1 cellular context compared by ENCODE assay signal in the genomic region with DNA sequence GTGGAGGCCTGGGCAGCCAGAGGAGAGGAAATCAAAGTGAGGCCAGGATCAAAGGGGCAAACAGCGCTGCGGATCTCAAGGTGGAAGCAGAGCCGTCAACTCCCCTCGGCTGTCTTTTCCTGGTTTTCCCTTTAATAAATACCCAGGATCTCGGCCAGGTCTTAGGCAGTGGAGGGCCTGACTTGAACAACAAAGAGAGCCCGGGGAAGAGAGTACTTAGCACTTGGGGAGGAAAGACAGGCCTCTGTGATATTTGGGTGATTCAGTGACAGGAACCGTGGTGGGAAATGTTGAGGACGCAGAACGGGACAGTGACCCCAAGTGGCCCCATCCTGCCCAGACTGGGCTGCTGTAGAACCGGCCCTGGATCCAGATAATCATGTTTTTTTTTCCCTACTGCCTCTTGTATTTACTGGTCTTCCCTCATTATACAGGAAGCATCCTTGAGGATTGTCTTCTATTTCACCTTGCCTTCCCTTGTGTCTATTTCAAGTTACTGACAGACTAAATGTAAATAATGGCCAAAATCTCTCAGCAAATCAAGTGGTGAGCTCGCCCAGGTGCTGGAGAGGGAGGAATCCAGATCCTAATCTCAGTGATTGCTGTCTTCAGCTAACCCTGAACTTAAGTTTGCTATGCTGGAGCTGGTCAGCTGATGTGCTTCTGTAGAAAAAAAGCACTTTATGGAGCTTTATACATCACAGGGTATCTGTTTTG.
TF ChIP-seq lines count a peak whose summit lies in the region.

No MANE protein-coding gene starts in this region.

TF ChIP-seq in HepG2, 621 proteins besides CTCF, POLR2A, EP300 and RAD21:
- TF ChIP-seq, protein P1, sequence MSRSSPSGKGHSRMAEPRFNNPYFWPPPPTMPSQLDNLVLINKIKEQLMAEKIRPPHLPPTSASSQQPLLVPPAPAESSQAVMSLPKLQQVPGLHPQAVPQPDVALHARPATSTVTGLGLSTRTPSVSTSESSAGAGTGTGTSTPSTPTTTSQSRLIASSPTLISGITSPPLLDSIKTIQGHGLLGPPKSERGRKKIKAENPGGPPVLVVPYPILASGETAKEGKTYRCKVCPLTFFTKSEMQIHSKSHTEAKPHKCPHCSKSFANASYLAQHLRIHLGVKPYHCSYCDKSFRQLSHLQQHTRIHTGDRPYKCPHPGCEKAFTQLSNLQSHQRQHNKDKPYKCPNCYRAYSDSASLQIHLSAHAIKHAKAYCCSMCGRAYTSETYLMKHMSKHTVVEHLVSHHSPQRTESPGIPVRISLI (CRISPR knock-in tag; IDR thresholded peaks at IDR 0.05; ENCODE audit: borderline replicate concordance), result peak; percentile 23; the same call in 1 of the 2 replicates
- no peak for TF ChIP-seq SOX13 (IDR thresholded peaks at IDR 0.05)
- TF ChIP-seq SOX13 (CRISPR knock-in tag; conservative IDR thresholded peaks at IDR 0.05 in 1 of 2, IDR thresholded peaks at IDR 0.05 in 1 of 2), result no peak
- TF ChIP-seq ZNF777 (CRISPR knock-in tag; IDR thresholded peaks at IDR 0.05), result 0 out of 2 replicates have a peak, but pooled peaks have one; percentile 42
- 0 out of 2 replicates have a peak, but pooled peaks have one; percentile 4 for TF ChIP-seq STAG1 (CRISPR knock-in tag; IDR thresholded peaks at IDR 0.05)
- TF ChIP-seq, protein P2, sequence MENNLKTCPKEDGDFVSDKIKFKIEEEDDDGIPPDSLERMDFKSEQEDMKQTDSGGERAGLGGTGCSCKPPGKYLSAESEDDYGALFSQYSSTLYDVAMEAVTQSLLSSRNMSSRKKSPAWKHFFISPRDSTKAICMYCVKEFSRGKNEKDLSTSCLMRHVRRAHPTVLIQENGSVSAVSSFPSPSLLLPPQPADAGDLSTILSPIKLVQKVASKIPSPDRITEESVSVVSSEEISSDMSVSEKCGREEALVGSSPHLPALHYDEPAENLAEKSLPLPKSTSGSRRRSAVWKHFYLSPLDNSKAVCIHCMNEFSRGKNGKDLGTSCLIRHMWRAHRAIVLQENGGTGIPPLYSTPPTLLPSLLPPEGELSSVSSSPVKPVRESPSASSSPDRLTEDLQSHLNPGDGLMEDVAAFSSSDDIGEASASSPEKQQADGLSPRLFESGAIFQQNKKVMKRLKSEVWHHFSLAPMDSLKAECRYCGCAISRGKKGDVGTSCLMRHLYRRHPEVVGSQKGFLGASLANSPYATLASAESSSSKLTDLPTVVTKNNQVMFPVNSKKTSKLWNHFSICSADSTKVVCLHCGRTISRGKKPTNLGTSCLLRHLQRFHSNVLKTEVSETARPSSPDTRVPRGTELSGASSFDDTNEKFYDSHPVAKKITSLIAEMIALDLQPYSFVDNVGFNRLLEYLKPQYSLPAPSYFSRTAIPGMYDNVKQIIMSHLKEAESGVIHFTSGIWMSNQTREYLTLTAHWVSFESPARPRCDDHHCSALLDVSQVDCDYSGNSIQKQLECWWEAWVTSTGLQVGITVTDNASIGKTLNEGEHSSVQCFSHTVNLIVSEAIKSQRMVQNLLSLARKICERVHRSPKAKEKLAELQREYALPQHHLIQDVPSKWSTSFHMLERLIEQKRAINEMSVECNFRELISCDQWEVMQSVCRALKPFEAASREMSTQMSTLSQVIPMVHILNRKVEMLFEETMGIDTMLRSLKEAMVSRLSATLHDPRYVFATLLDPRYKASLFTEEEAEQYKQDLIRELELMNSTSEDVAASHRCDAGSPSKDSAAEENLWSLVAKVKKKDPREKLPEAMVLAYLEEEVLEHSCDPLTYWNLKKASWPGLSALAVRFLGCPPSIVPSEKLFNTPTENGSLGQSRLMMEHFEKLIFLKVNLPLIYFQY (CRISPR knock-in tag; IDR thresholded peaks at IDR 0.05; ENCODE audit: borderline replicate concordance), result no peak
- no peak for TF ChIP-seq PAWR (CRISPR knock-in tag; IDR thresholded peaks at IDR 0.05; ENCODE audit: borderline replicate concordance)
- no peak for TF ChIP-seq SOX6 (IDR thresholded peaks at IDR 0.05)
- no peak for TF ChIP-seq SOX6 (CRISPR knock-in tag; IDR thresholded peaks at IDR 0.05)
- TF ChIP-seq ZNF703 (CRISPR knock-in tag; IDR thresholded peaks at IDR 0.05; ENCODE audit: borderline replicate concordance), result no peak
- TF ChIP-seq NONO (IDR thresholded peaks at IDR 0.05), result no peak
- TF ChIP-seq NONO (CRISPR knock-in tag; conservative IDR thresholded peaks at IDR 0.05), result no peak
- TF ChIP-seq ATF1 (CRISPR knock-in tag; IDR thresholded peaks at IDR 0.05), result no peak
- TF ChIP-seq, protein P3, sequence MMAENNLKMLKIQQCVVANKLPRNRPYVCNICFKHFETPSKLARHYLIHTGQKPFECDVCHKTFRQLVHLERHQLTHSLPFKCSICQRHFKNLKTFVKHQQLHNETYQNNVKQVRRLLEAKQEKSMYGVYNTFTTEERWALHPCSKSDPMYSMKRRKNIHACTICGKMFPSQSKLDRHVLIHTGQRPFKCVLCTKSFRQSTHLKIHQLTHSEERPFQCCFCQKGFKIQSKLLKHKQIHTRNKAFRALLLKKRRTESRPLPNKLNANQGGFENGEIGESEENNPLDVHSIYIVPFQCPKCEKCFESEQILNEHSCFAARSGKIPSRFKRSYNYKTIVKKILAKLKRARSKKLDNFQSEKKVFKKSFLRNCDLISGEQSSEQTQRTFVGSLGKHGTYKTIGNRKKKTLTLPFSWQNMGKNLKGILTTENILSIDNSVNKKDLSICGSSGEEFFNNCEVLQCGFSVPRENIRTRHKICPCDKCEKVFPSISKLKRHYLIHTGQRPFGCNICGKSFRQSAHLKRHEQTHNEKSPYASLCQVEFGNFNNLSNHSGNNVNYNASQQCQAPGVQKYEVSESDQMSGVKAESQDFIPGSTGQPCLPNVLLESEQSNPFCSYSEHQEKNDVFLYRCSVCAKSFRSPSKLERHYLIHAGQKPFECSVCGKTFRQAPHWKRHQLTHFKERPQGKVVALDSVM (CRISPR knock-in tag; IDR thresholded peaks at IDR 0.05), result 0 out of 2 replicates have a peak, but pooled peaks have one; percentile 33
- TF ChIP-seq, protein P4, sequence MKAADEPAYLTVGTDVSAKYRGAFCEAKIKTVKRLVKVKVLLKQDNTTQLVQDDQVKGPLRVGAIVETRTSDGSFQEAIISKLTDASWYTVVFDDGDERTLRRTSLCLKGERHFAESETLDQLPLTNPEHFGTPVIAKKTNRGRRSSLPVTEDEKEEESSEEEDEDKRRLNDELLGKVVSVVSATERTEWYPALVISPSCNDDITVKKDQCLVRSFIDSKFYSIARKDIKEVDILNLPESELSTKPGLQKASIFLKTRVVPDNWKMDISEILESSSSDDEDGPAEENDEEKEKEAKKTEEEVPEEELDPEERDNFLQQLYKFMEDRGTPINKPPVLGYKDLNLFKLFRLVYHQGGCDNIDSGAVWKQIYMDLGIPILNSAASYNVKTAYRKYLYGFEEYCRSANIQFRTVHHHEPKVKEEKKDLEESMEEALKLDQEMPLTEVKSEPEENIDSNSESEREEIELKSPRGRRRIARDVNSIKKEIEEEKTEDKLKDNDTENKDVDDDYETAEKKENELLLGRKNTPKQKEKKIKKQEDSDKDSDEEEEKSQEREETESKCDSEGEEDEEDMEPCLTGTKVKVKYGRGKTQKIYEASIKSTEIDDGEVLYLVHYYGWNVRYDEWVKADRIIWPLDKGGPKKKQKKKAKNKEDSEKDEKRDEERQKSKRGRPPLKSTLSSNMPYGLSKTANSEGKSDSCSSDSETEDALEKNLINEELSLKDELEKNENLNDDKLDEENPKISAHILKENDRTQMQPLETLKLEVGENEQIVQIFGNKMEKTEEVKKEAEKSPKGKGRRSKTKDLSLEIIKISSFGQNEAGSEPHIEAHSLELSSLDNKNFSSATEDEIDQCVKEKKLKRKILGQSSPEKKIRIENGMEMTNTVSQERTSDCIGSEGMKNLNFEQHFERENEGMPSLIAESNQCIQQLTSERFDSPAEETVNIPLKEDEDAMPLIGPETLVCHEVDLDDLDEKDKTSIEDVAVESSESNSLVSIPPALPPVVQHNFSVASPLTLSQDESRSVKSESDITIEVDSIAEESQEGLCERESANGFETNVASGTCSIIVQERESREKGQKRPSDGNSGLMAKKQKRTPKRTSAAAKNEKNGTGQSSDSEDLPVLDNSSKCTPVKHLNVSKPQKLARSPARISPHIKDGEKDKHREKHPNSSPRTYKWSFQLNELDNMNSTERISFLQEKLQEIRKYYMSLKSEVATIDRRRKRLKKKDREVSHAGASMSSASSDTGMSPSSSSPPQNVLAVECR (CRISPR knock-in tag; IDR thresholded peaks at IDR 0.05; ENCODE audit: borderline replicate concordance), result no peak
- TF ChIP-seq NCOR1 (IDR thresholded peaks at IDR 0.05; ENCODE audit: borderline replicate concordance, low read length), result no peak
- peak; percentile 27; the same call in 1 of the 2 replicates for TF ChIP-seq ZFY (CRISPR knock-in tag; IDR thresholded peaks at IDR 0.05)
- no peak for TF ChIP-seq MTF2 (CRISPR knock-in tag; IDR thresholded peaks at IDR 0.05; ENCODE audit: borderline replicate concordance)
- no peak for TF ChIP-seq KDM1A (CRISPR knock-in tag; IDR thresholded peaks at IDR 0.05)
TF ChIP-seq in HepG2: peak in this region for 5.
